Comparison of ENCODE assay signal across 25 cellular contexts in the genomic region with DNA sequence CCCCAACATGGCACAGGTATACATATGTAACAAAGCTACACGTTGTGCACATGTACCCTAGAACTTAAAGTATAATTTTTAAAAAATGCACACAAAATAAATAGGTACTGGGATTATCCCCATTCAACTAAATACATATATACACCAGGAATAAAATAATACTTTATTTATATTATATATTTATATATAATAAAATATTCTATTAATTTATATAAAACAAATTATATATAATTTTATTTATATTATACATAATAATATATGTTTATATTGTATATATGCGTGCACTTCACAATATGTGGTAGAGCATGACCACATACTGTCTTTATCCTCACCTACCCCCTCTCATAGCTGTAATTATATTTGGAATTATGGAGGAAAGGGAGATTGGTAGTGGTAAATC.
"Had no signal": no experiment of that assay in that cellular context is flagged by ENCODE, and none has a peak within 500 bp of the region (broad histone marks: within the 10 kb centered on the region; RNA-seq: fewer than 3 reads in every experiment).

No MANE protein-coding gene starts in this region.

- ATAC-seq: esophagus mucosa, foreskin keratinocyte, gastroesophageal sphincter, heart left ventricle, left cardiac atrium, left lung, left ventricle myocardium superior, lower lobe of right lung, mucosa of descending colon had no signal

- H3K4me3 ChIP-seq: coronary artery, dorsolateral prefrontal cortex, gastroesophageal sphincter, heart left ventricle, hepatocyte, left lung, lower lobe of right lung, mucosa of descending colon had no signal

- H3K36me3 Mint-ChIP-seq: immature natural killer cell, mesothelial cell of epicardium, naive B cell had no signal

- H3K36me3 ChIP-seq: gastroesophageal sphincter, heart left ventricle, left lung, lower lobe of right lung had no signal

- H3K27ac Mint-ChIP-seq: immature natural killer cell, mesothelial cell of epicardium, naive B cell had no signal

- H3K4me1 Mint-ChIP-seq: immature natural killer cell, mesothelial cell of epicardium, naive B cell had no signal

- H3K4me1 ChIP-seq: foreskin keratinocyte, gastroesophageal sphincter, heart left ventricle, left lung, lower lobe of right lung had no signal

- H3K27ac ChIP-seq: coronary artery, dorsolateral prefrontal cortex, epithelial cell of prostate, foreskin keratinocyte, gastroesophageal sphincter, heart left ventricle, hepatocyte, left lung, lower lobe of right lung had no signal

- H3K9me3 ChIP-seq: gastroesophageal sphincter, left lung, lower lobe of right lung, mucosa of descending colon had no signal

- DNase-seq: dermis blood vessel endothelial cell; dorsolateral prefrontal cortex; effector CD4-positive, alpha-beta T cell; effector memory CD4-positive, alpha-beta T cell; erythroblast; foreskin keratinocyte; heart left ventricle; hypothalamus; immature natural killer cell; islet precursor cell; left cardiac atrium; left lung; left ventricle myocardium superior; lower lobe of right lung; mesenchymal stem cell; mucosa of descending colon; naive B cell had no signal

- H3K27me3 ChIP-seq: dorsolateral prefrontal cortex, foreskin keratinocyte, gastroesophageal sphincter, hepatocyte, left lung had no signal

- H3K4me3 Mint-ChIP-seq: immature natural killer cell, mesothelial cell of epicardium, naive B cell had no signal

- FAIRE-seq: colon, frontal cortex had no signal
